Comparison of ENCODE assay signal across 17 cellular contexts in genomic region chr10:86673216-86673826, GRCh38. TPM values are rescaled to one million over a fixed set of nuclear protein-coding genes. Genes with fewer than 3 reads are reported as not detected.
DNase-seq lines count a peak whose midpoint lies in the region; ATAC-seq, FAIRE-seq and TF ChIP-seq lines count a peak whose summit lies in the region.
"Had no signal": no experiment of that assay in that cellular context is flagged by ENCODE, and none has a peak within 500 bp of the region (broad histone marks: within the 10 kb centered on the region; RNA-seq: fewer than 3 reads in every experiment).

No MANE protein-coding gene starts in this region.

- H3K9ac ChIP-seq in astrocyte (ENCODE audit: low read length): no peak overlapping the region
- H3K9ac ChIP-seq: GM23248 had no signal

- H3K4me1 Mint-ChIP-seq in astrocyte (ENCODE audit: low read depth, unreplicated experiment) (peaks cover 30% of the 10 kb centered on the region), nephron progenitor cell (peaks cover 78% of the 10 kb centered on the region)
- H3K4me1 Mint-ChIP-seq: stimulated activated effector memory CD8-positive, alpha-beta T cell treated with anti-CD3 and anti-CD28 coated beads, Interleukin-12 subunit alpha, Interleukin-12 subunit beta, amount 100 ng/mL, for 72 hours had no signal

- H3K27me3 ChIP-seq in heart left ventricle: no peaks in the 10 kb centered on the region
- H3K27me3 ChIP-seq in astrocyte (ENCODE audit: insufficient read depth, low read length): no peaks in the 10 kb centered on the region
- H3K27me3 ChIP-seq in uterus: no peaks in the 10 kb centered on the region
- H3K27me3 ChIP-seq: colonic mucosa had no signal

- no peak overlapping the region for H3K27ac Mint-ChIP-seq in astrocyte (ENCODE audit: unreplicated experiment)
- H3K27ac Mint-ChIP-seq in nephron progenitor cell: peak overlapping the region; percentile 11
- H3K27ac Mint-ChIP-seq: stimulated activated effector memory CD8-positive, alpha-beta T cell treated with anti-CD3 and anti-CD28 coated beads, Interleukin-12 subunit alpha, Interleukin-12 subunit beta, amount 100 ng/mL, for 72 hours had no signal

- 23 to 30% (median 28%) methylated on average over 6 of the region's 6 CpGs for WGBS in heart left ventricle, 4 donors

- H3K27me3 Mint-ChIP-seq in astrocyte (ENCODE audit: low read depth, unreplicated experiment): peaks cover 8% of the 10 kb centered on the region
- peaks cover 6% of the 10 kb centered on the region for H3K27me3 Mint-ChIP-seq in nephron progenitor cell (ENCODE audit: low read depth, poor library complexity)

- H3K4me3 ChIP-seq in heart left ventricle (peak overlapping the region; percentile 30 to 89 (median 65)), astrocyte (ENCODE audit: insufficient read depth, low read depth, low read length) (no peak overlapping the region), uterus (no peak overlapping the region)
- H3K4me3 ChIP-seq: colonic mucosa, GM23248 had no signal

- no peak overlapping the region for H3K4me2 ChIP-seq in astrocyte (ENCODE audit: low read length)

- H4K20me1 ChIP-seq in astrocyte (ENCODE audit: insufficient read depth, low read length): no peaks in the 10 kb centered on the region

- no peaks in the 10 kb centered on the region for H3K79me2 ChIP-seq in astrocyte (ENCODE audit: insufficient read depth, low read length)

- ATAC-seq in heart left ventricle (no peak), HG02981 (IDR thresholded peaks at IDR 0.05; ENCODE audit: unreplicated experiment) (no peak), HG03135 (IDR thresholded peaks at IDR 0.05; ENCODE audit: unreplicated experiment) (no peak)
- ATAC-seq: stimulated activated effector memory CD8-positive, alpha-beta T cell treated with anti-CD3 and anti-CD28 coated beads, Interleukin-12 subunit alpha, Interleukin-12 subunit beta, amount 100 ng/mL, for 72 hours had no signal

- TF ChIP-seq CTCF in heart left ventricle (IDR thresholded peaks at IDR 0.05): no peak
- no peak for TF ChIP-seq CTCF in astrocyte (IDR thresholded peaks at IDR 0.05; ENCODE audit: insufficient read depth, low read depth, low read length)
- TF ChIP-seq CTCF in nephron progenitor cell (IDR thresholded peaks at IDR 0.05): no peak
- TF ChIP-seq CTCF in uterus (IDR thresholded peaks at IDR 0.05): no peak

- no peak overlapping the region for H2AFZ ChIP-seq in astrocyte (ENCODE audit: low read depth, low read length)
- H2AFZ ChIP-seq: GM23248 had no signal

- intact Hi-C loops in heart left ventricle (cut with DNase I) (loop anchor here in 1 of 10 donors (10.0 kb wide), 1 partner anchor 79 kb away; no protein-coding TSS in a partner anchor), cardiac septum (cut with DNase I) (no loop called here), uterus (cut with DNase I; ENCODE audit: low total_unique reads) (no loop called here)

- no peak for FAIRE-seq in astrocyte (lab: Jason Lieb, UNC)

- POLR2A ChIA-PET in HEK293T (lab: Yijun Ruan, JAX): no interaction called here

- no peak for DNase-seq in heart left ventricle
- no peak for DNase-seq in cardiac septum (ENCODE audit: low spot score)
- DNase-seq in astrocyte (ENCODE audit: low read depth): no peak
- DNase-seq in nephron progenitor cell: peak; percentile 35
- DNase-seq in uterus: no peak
- DNase-seq in HEK293T (ENCODE audit: extremely low spot score): no peak
- DNase-seq: activated CD4-positive, alpha-beta T cell treated with anti-CD3 and anti-CD28 coated beads, Interleukin-2, amount 50 U/mL, for 1 hour; activated T-cell treated with anti-CD3 and anti-CD28 coated beads, Interleukin-2, amount 50 U/mL, for 48 hours; colonic mucosa; GM23248; NCI-H1048; T-helper 9 cell had no signal

- H3K27ac ChIP-seq in heart left ventricle (peak overlapping the region; percentile 87 to 100 (median 96)), astrocyte (ENCODE audit: low read depth, low read length) (no peak overlapping the region), uterus (peak overlapping the region; percentile 27 to 84)
- H3K27ac ChIP-seq: colonic mucosa, GM23248 had no signal

- H3K4me3 Mint-ChIP-seq in astrocyte (ENCODE audit: unreplicated experiment) (peak overlapping the region; percentile 31), nephron progenitor cell (peak overlapping the region; percentile 65)
- H3K4me3 Mint-ChIP-seq: stimulated activated effector memory CD8-positive, alpha-beta T cell treated with anti-CD3 and anti-CD28 coated beads, Interleukin-12 subunit alpha, Interleukin-12 subunit beta, amount 100 ng/mL, for 72 hours had no signal

- no peaks in the 10 kb centered on the region for H3K9me3 ChIP-seq in heart left ventricle
- no peaks in the 10 kb centered on the region for H3K9me3 ChIP-seq in astrocyte (ENCODE audit: insufficient read depth, low read depth, low read length)
- no peaks in the 10 kb centered on the region for H3K9me3 ChIP-seq in uterus
- H3K9me3 ChIP-seq: colonic mucosa had no signal

- H3K9me3 Mint-ChIP-seq in astrocyte (ENCODE audit: unreplicated experiment): no peaks in the 10 kb centered on the region
- no peaks in the 10 kb centered on the region for H3K9me3 Mint-ChIP-seq in nephron progenitor cell
- H3K9me3 Mint-ChIP-seq: stimulated activated effector memory CD8-positive, alpha-beta T cell treated with anti-CD3 and anti-CD28 coated beads, Interleukin-12 subunit alpha, Interleukin-12 subunit beta, amount 100 ng/mL, for 72 hours had no signal

- H3K4me1 ChIP-seq in heart left ventricle (peaks cover 2 to 68% (median 27%) of the 10 kb centered on the region in 12 donors), astrocyte (ENCODE audit: insufficient read depth, low read length) (peaks cover 12% of the 10 kb centered on the region), uterus (no peaks in the 10 kb centered on the region)

- H3K36me3 Mint-ChIP-seq in astrocyte (ENCODE audit: low read depth, unreplicated experiment) (no peaks in the 10 kb centered on the region), nephron progenitor cell (ENCODE audit: low read depth) (no peaks in the 10 kb centered on the region)
- H3K36me3 Mint-ChIP-seq: stimulated activated effector memory CD8-positive, alpha-beta T cell treated with anti-CD3 and anti-CD28 coated beads, Interleukin-12 subunit alpha, Interleukin-12 subunit beta, amount 100 ng/mL, for 72 hours had no signal

- TF ChIP-seq POLR2A in heart left ventricle (IDR thresholded peaks at IDR 0.05) (no peak), uterus (IDR thresholded peaks at IDR 0.05) (no peak)

- CTCF ChIA-PET in HEK293T (lab: Yijun Ruan, JAX): no interaction called here

- H3K36me3 ChIP-seq in heart left ventricle (peaks cover 0 to 31% (median 11%) of the 10 kb centered on the region in 9 donors), astrocyte (ENCODE audit: insufficient read depth, low read length) (no peaks in the 10 kb centered on the region), uterus (no peaks in the 10 kb centered on the region)
- H3K36me3 ChIP-seq: colonic mucosa had no signal

TF ChIP-seq in HEK293T, 16 proteins besides CTCF, POLR2A, EP300 and RAD21:
- TF ChIP-seq SUZ12 (IDR thresholded peaks at IDR 0.05) (no peak), FOXM1 (IDR thresholded peaks at IDR 0.05; ENCODE audit: borderline replicate concordance) (no peak), FOXK2 (IDR thresholded peaks at IDR 0.05) (no peak), ARNT (IDR thresholded peaks at IDR 0.05) (no peak), FOXA1 (IDR thresholded peaks at IDR 0.05) (no peak)

RNA-seq across cellular contexts. Expression of gene LDB3, which starts 5.0 kb away (rescaled TPM):
- total RNA-seq in heart left ventricle (1,000 to 10,000 TPM in 7 of 9 donors, 100 to 1,000 TPM in 2; 800 to 1,716 (median 1,273) TPM), cardiac septum (1,178 TPM), astrocyte (3.5 and 3.9 TPM in 2 replicates), uterus (10 to 100 TPM in 1 of 4 donors, 1 to 10 TPM in 2, under 1 TPM in 1; 0.97 to 33.4 (median 4.2) TPM)
- polyA plus RNA-seq in heart left ventricle: 1,000 to 10,000 TPM in 1 of 2 donors, 100 to 1,000 TPM in 1; 165 to 1,759 TPM

RNA-seq across cellular contexts. Expression of gene OPN4, which starts 19.0 kb away (rescaled TPM):
- total RNA-seq in heart left ventricle (under 1 TPM in 3 of 9 donors, not detected in 6; 0.19 to 0.28 (median 0.25) TPM), cardiac septum (not detected), astrocyte (not detected in 2 replicates), uterus (not detected)
- under 1 TPM; 0.03 to 0.08 TPM for polyA plus RNA-seq in heart left ventricle
- total RNA-seq: colonic mucosa, GM23248, liver had no signal
- polyA plus RNA-seq: GM23248, liver, neural cell had no signal

Comparison
In these comparisons a context has a peak if more than half of its experiments do, and no peak if none do; other contexts are left out.
1. H3K4me3 ChIP-seq: peak in heart left ventricle (12 of 12); none in astrocyte (single experiment) and uterus (0 of 2).
2. RNA of gene LDB3, which starts 5.0 kb away (total RNA-seq): 800 to 1,716 TPM in heart left ventricle and 1,178 TPM in cardiac septum (single experiment); 0.97 to 33.4 TPM in uterus and 3.5 to 3.9 TPM in astrocyte; every median in the first group is over 10 times any median in the second.